Comparison of ENCODE assay signal across 6 cellular contexts in the genomic region with DNA sequence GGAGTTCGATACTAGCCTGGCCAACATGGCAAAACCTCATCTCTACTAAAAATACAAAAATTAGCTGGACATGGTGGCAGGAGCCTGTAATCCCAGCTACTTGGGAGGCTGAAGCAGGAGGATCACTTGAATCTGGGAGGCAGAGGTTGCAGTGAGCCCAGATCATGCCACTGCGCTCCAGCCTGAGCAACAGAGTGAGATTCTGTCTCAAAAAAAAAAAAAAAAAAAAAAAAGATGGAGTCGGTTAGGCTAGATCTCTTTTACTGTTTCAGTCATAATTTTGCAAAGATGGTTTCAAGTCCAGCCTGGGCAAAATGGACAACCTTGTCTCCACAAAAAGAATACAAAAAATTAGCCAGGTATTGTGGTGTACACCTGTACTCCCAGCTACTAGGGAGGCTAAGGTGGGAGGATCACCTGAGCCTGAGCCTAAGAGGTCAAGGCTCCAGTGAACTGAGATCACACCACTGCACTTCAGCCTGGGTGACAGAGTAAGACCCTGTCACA. TPM values are rescaled to one million over a fixed set of nuclear protein-coding genes. Genes with fewer than 3 reads are reported as not detected.
"Had no signal": no experiment of that assay in that cellular context is flagged by ENCODE, and none has a peak within 500 bp of the region (broad histone marks: within the 10 kb centered on the region; RNA-seq: fewer than 3 reads in every experiment).

No MANE protein-coding gene starts in this region.

RNA-seq across cellular contexts. Expression of a gene that starts 7.2 kb away (rescaled TPM):
- total RNA-seq: GM23248, H4, H7, HFFc6, HT-29, IMR-90 had no signal
- polyA plus RNA-seq: GM23248, IMR-90 had no signal

RNA-seq across cellular contexts. Expression of a gene that starts 42.4 kb away (rescaled TPM):
- total RNA-seq: GM23248, H4, HFFc6, HT-29, IMR-90 had no signal
- polyA plus RNA-seq: GM23248, IMR-90 had no signal
